ENCODE assay signal across 27 cellular contexts in genomic region chr2:129695496-129695895, GRCh38.
"Had no signal": no experiment of that assay in that cellular context is flagged by ENCODE, and none has a peak within 500 bp of the region (broad histone marks: within the 10 kb centered on the region; RNA-seq: fewer than 3 reads in every experiment).

No MANE protein-coding gene starts in this region.

- H3K27ac ChIP-seq: neural progenitor cell, ovary, parathyroid adenoma, prostate gland, right atrium auricular region, right lobe of liver, sigmoid colon, stomach, thoracic aorta, thyroid gland, tibial nerve, upper lobe of left lung, vagina had no signal

- H3K4me1 Mint-ChIP-seq: natural killer cell; neural progenitor cell; stimulated activated effector memory CD8-positive, alpha-beta T cell treated with anti-CD3 and anti-CD28 coated beads, Interleukin-12 subunit alpha, Interleukin-12 subunit beta, amount 100 ng/mL, for 72 hours; stimulated activated naive B cell treated with anti-CD40 and anti-IgM and Interleukin-4, amounts not matched to agents 10 μg/mL and 1 μg/mL and 100 μg/mL, for 72 hours had no signal

- H3K36me3 ChIP-seq: ovary, prostate gland, right atrium auricular region, right lobe of liver, sigmoid colon, stomach, thoracic aorta, thyroid gland, tibial nerve, upper lobe of left lung, vagina had no signal

- H3K4me3 Mint-ChIP-seq: natural killer cell; nephron; neural progenitor cell; stimulated activated effector memory CD8-positive, alpha-beta T cell treated with anti-CD3 and anti-CD28 coated beads, Interleukin-12 subunit alpha, Interleukin-12 subunit beta, amount 100 ng/mL, for 72 hours; stimulated activated naive B cell treated with anti-CD40 and anti-IgM and Interleukin-4, amounts not matched to agents 10 μg/mL and 1 μg/mL and 100 μg/mL, for 72 hours; stimulated activated naive CD8-positive, alpha-beta T cell treated with anti-CD3 and anti-CD28 coated beads, Interleukin-15, Interleukin-2, amounts not matched to agents 100 ng/mL and 50 ng/mL, for 24 hours had no signal

- H3K27me3 ChIP-seq: neural progenitor cell, ovary, right atrium auricular region, right lobe of liver, sigmoid colon, stomach, thyroid gland, tibial nerve, upper lobe of left lung, vagina had no signal

- H3K9me3 ChIP-seq: ovary, prostate gland, right lobe of liver, sigmoid colon, thyroid gland, upper lobe of left lung, vagina had no signal

- DNase-seq: natural killer cell; occipital lobe; ovary; retina; right lobe of liver; sigmoid colon; small intestine; stimulated activated CD4-positive, alpha-beta T cell treated with anti-CD3 and anti-CD28 coated beads, Interleukin-15, amount 100 ng/mL, for 24 hours; stimulated activated CD4-positive, alpha-beta T cell treated with anti-CD3 and anti-CD28 coated beads, Interleukin-2, amount 100 ng/mL, for 24 hours; stimulated activated CD4-positive, alpha-beta T cell treated with anti-CD3 and anti-CD28 coated beads, Interleukin-2, amount 100 ng/mL, for 48 hours; stimulated activated CD4-positive, alpha-beta T cell treated with anti-CD3 and anti-CD28 coated beads, Interleukin-4, amount 100 ng/mL, for 24 hours; stimulated activated naive B cell treated with anti-CD40 and anti-IgM and Interleukin-4, amounts not matched to agents 10 μg/mL and 1 μg/mL and 100 μg/mL, for 72 hours; stimulated activated naive CD4-positive, alpha-beta T cell treated with Interleukin-2 at 50 U/mL for 16 hours; stomach; thyroid gland; trophoblast cell; upper lobe of left lung had no signal

- H3K36me3 Mint-ChIP-seq: neural progenitor cell; stimulated activated effector memory CD8-positive, alpha-beta T cell treated with anti-CD3 and anti-CD28 coated beads, Interleukin-12 subunit alpha, Interleukin-12 subunit beta, amount 100 ng/mL, for 72 hours; stimulated activated naive B cell treated with anti-CD40 and anti-IgM and Interleukin-4, amounts not matched to agents 10 μg/mL and 1 μg/mL and 100 μg/mL, for 72 hours had no signal

- H3K4me1 ChIP-seq: neural progenitor cell, parathyroid adenoma, prostate gland, right atrium auricular region, right lobe of liver, sigmoid colon, stomach, thyroid gland, tibial nerve, upper lobe of left lung, vagina had no signal

- H3K4me3 ChIP-seq: neural progenitor cell, ovary, prostate gland, right atrium auricular region, right lobe of liver, sigmoid colon, stomach, thoracic aorta, thyroid gland, tibial nerve, upper lobe of left lung, vagina had no signal

- H3K27ac Mint-ChIP-seq: natural killer cell; nephron; neural progenitor cell; stimulated activated effector memory CD8-positive, alpha-beta T cell treated with anti-CD3 and anti-CD28 coated beads, Interleukin-12 subunit alpha, Interleukin-12 subunit beta, amount 100 ng/mL, for 72 hours; stimulated activated naive B cell treated with anti-CD40 and anti-IgM and Interleukin-4, amounts not matched to agents 10 μg/mL and 1 μg/mL and 100 μg/mL, for 72 hours; stimulated activated naive CD8-positive, alpha-beta T cell treated with anti-CD3 and anti-CD28 coated beads, Interleukin-15, Interleukin-2, amounts not matched to agents 100 ng/mL and 50 ng/mL, for 24 hours had no signal

- H3K27me3 Mint-ChIP-seq: stimulated activated naive CD8-positive, alpha-beta T cell treated with anti-CD3 and anti-CD28 coated beads, Interleukin-15, Interleukin-2, amounts not matched to agents 100 ng/mL and 50 ng/mL, for 24 hours had no signal
